ENCODE assay signal across 12 cellular contexts in genomic region chr11:47158242-47158641, GRCh38. TPM values are rescaled to one million over a fixed set of nuclear protein-coding genes. Genes with fewer than 3 reads are reported as not detected.
"Had no signal": no experiment of that assay in that cellular context is flagged by ENCODE, and none has a peak within 500 bp of the region (broad histone marks: within the 10 kb centered on the region; RNA-seq: fewer than 3 reads in every experiment).

No MANE protein-coding gene starts in this region.

- H3K27ac Mint-ChIP-seq: activated CD4-positive, alpha-beta T cell treated with anti-CD3 and anti-CD28 coated beads, Interleukin-2, amount 10 ng/mL, durations not matched to agents 24 days and 14 days; natural killer cell treated with Interleukin-12 subunit alpha and Interleukin-12 subunit beta and Interleukin-15 and Interleukin-18, amount 100 ng/mL, for 72 hours; T-helper 1 cell treated with Interleukin-12 subunit alpha and Interleukin-12 subunit beta and Interleukin-4 antibody, amounts not matched to agents 30 μg/mL and 1 μg/mL, for 36 hours; WTC11 had no signal

- ATAC-seq: heart left ventricle; left lobe of liver; natural killer cell treated with Interleukin-12 subunit alpha and Interleukin-12 subunit beta and Interleukin-15 and Interleukin-18, amount 100 ng/mL, for 72 hours; WTC11 had no signal

- H3K9me3 Mint-ChIP-seq: activated CD4-positive, alpha-beta T cell treated with anti-CD3 and anti-CD28 coated beads, Interleukin-2, amount 10 ng/mL, durations not matched to agents 24 days and 14 days; natural killer cell treated with Interleukin-12 subunit alpha and Interleukin-12 subunit beta and Interleukin-15 and Interleukin-18, amount 100 ng/mL, for 72 hours; T-helper 1 cell treated with Interleukin-12 subunit alpha and Interleukin-12 subunit beta and Interleukin-4 antibody, amounts not matched to agents 30 μg/mL and 1 μg/mL, for 36 hours; WTC11 had no signal

- H3K9me3 ChIP-seq: heart left ventricle, SK-N-SH, tibial artery had no signal

- H3K27me3 Mint-ChIP-seq: activated CD4-positive, alpha-beta T cell treated with anti-CD3 and anti-CD28 coated beads, Interleukin-2, amount 10 ng/mL, durations not matched to agents 24 days and 14 days; natural killer cell treated with Interleukin-12 subunit alpha and Interleukin-12 subunit beta and Interleukin-15 and Interleukin-18, amount 100 ng/mL, for 72 hours had no signal

- H3K4me3 Mint-ChIP-seq: activated CD4-positive, alpha-beta T cell treated with anti-CD3 and anti-CD28 coated beads, Interleukin-2, amount 10 ng/mL, durations not matched to agents 24 days and 14 days; natural killer cell treated with Interleukin-12 subunit alpha and Interleukin-12 subunit beta and Interleukin-15 and Interleukin-18, amount 100 ng/mL, for 72 hours; T-helper 1 cell treated with Interleukin-12 subunit alpha and Interleukin-12 subunit beta and Interleukin-4 antibody, amounts not matched to agents 30 μg/mL and 1 μg/mL, for 36 hours; WTC11 had no signal

- H3K27me3 ChIP-seq: brain microvascular endothelial cell, heart left ventricle, tibial artery had no signal

- DNase-seq: activated CD4-positive, alpha-beta T cell treated with anti-CD3 and anti-CD28 coated beads, Interleukin-2, amount 10 ng/mL, durations not matched to agents 24 days and 14 days; activated effector memory CD4-positive, alpha-beta T cell treated with anti-CD3 and anti-CD28 coated beads, Interleukin-2, amount 50 U/mL, for 16 hours; brain microvascular endothelial cell; stimulated activated CD4-positive, alpha-beta T cell treated with anti-CD3 and anti-CD28 coated beads, Interleukin-2, amount 100 ng/mL, for 48 hours; tibial artery had no signal

- H3K27ac ChIP-seq: brain microvascular endothelial cell, heart left ventricle, tibial artery had no signal

- H3K36me3 Mint-ChIP-seq: natural killer cell treated with Interleukin-12 subunit alpha and Interleukin-12 subunit beta and Interleukin-15 and Interleukin-18, amount 100 ng/mL, for 72 hours; WTC11 had no signal

- H3K4me3 ChIP-seq: heart left ventricle, tibial artery had no signal

RNA-seq across cellular contexts. Expression of gene PACSIN3, which starts 28.0 kb away (rescaled TPM):
- total RNA-seq: mononuclear cell had no signal
